In genomic region chr6:27531772-27532459, GRCh38 we compare ENCODE assay signal across 1 cellular context.
TF ChIP-seq lines count a peak whose summit lies in the region.

No MANE protein-coding gene starts in this region.

TF ChIP-seq in K562, 482 proteins besides CTCF, POLR2A, EP300 and RAD21 (continued from another document and continues in another):
- no peak for TF ChIP-seq ID3 (CRISPR knock-in tag; IDR thresholded peaks at IDR 0.05)
- peak; percentile 99 for TF ChIP-seq ID3 (tag; IDR thresholded peaks at IDR 0.05)
- TF ChIP-seq MTA3 (IDR thresholded peaks at IDR 0.05; ENCODE audit: borderline replicate concordance): no peak
- peak in 1 of 2 experiments; percentile 51 for TF ChIP-seq NCOA2 (IDR thresholded peaks at IDR 0.05; ENCODE audit: partially characterized antibody in 2 of 2)
- TF ChIP-seq HDAC1 (IDR thresholded peaks at IDR 0.05): peak; percentile 31 to 76; a peak in 1 of 4 replicates
- TF ChIP-seq ADNP (tag; IDR thresholded peaks at IDR 0.05): peak; percentile 84
- TF ChIP-seq CREB1 (IDR thresholded peaks at IDR 0.05): peak; percentile 19; the same call in 1 of the 2 replicates
- TF ChIP-seq CREB1 (CRISPR knock-in tag; IDR thresholded peaks at IDR 0.05): no peak
- TF ChIP-seq RBFOX2 (IDR thresholded peaks at IDR 0.05; ENCODE audit: low read depth, low read length): no peak
- TF ChIP-seq MXI1 (IDR thresholded peaks at IDR 0.05; ENCODE audit: low read depth, low read length): no peak
- TF ChIP-seq ESRRA (IDR thresholded peaks at IDR 0.05; ENCODE audit: borderline replicate concordance, low read depth): peak; percentile 98
- TF ChIP-seq ZNF766 (CRISPR knock-in tag; conservative IDR thresholded peaks at IDR 0.05): peak; percentile 58; the same call in 1 of the 2 replicates
- TF ChIP-seq GATA2 (CRISPR knock-in tag; IDR thresholded peaks at IDR 0.05): no peak
- TF ChIP-seq RBM15 (IDR thresholded peaks at IDR 0.05; ENCODE audit: insufficient read depth, low read length): no peak
- peak in 1 of 2 experiments; percentile 56; a peak in 1 of 3 replicates for TF ChIP-seq CBX3 (IDR thresholded peaks at IDR 0.05; ENCODE audit: borderline replicate concordance in 1 of 2, low read length in 2 of 2)
- no peak for TF ChIP-seq YY1 (IDR thresholded peaks at IDR 0.05; ENCODE audit: borderline replicate concordance in 1 of 3, control insufficient read depth in 1 of 3, extremely low read depth in 1 of 3, insufficient read depth in 3 of 3, insufficient read length in 1 of 3, insufficient replicate concordance in 2 of 3, low read depth in 1 of 3, low read length in 2 of 3)
- TF ChIP-seq ZBTB40 (IDR thresholded peaks at IDR 0.05): peak; percentile 77
- TF ChIP-seq ZBTB40 (CRISPR knock-in tag; IDR thresholded peaks at IDR 0.05): no peak
- no peak for TF ChIP-seq DEAF1 (CRISPR knock-in tag; IDR thresholded peaks at IDR 0.05)
- TF ChIP-seq JUNB (CRISPR knock-in tag; conservative IDR thresholded peaks at IDR 0.05): no peak
- peak; percentile 58; the same call in 1 of the 2 replicates for TF ChIP-seq RB1 (IDR thresholded peaks at IDR 0.05; ENCODE audit: low read depth)
- no peak for TF ChIP-seq ZNF3 (CRISPR knock-in tag; IDR thresholded peaks at IDR 0.05)
- peak; percentile 91 for TF ChIP-seq BRD9 (IDR thresholded peaks at IDR 0.05; ENCODE audit: low read depth, partially characterized antibody)
- TF ChIP-seq ZNF707 (CRISPR knock-in tag; conservative IDR thresholded peaks at IDR 0.05): no peak
- peak in 1 of 2 experiments; percentile 44; a peak in 1 of 4 replicates for TF ChIP-seq KDM1A (IDR thresholded peaks at IDR 0.05)
- TF ChIP-seq BRF2 (IDR thresholded peaks at IDR 0.05; ENCODE audit: borderline replicate concordance, insufficient read depth, insufficient read length): no peak
- peak; percentile 65; the same call in 1 of the 2 replicates for TF ChIP-seq ZNF592 (IDR thresholded peaks at IDR 0.05)
- TF ChIP-seq ZSCAN29 (IDR thresholded peaks at IDR 0.05): peak; percentile 46; the same call in 1 of the 2 replicates
- TF ChIP-seq JUND (IDR thresholded peaks at IDR 0.05; ENCODE audit: borderline replicate concordance, low read depth, low read length): peak; percentile 45; the same call in 1 of the 2 replicates
- no peak; the same call in 2 of the 3 replicates for TF ChIP-seq JUND (tag; IDR thresholded peaks at IDR 0.05; ENCODE audit: borderline replicate concordance, low read depth, low read length)
- TF ChIP-seq BCLAF1 (IDR thresholded peaks at IDR 0.05; ENCODE audit: borderline replicate concordance in 1 of 2, control insufficient read depth in 1 of 2, low read depth in 2 of 2, low read length in 1 of 2): 0 out of 4 replicates have a peak, but pooled peaks of 1 of the 2 experiments have one; percentile 66
- TF ChIP-seq NBN (IDR thresholded peaks at IDR 0.05; ENCODE audit: low read depth): peak; percentile 53; the same call in 1 of the 2 replicates
- TF ChIP-seq MLLT1 (IDR thresholded peaks at IDR 0.05): 0 out of 4 replicates have a peak, but pooled peaks of 1 of the 2 experiments have one; percentile 12
- no peak for TF ChIP-seq XRCC5 (IDR thresholded peaks at IDR 0.05; ENCODE audit: low read depth, low read length)
- no peak for TF ChIP-seq HDAC3 (IDR thresholded peaks at IDR 0.05; ENCODE audit: borderline replicate concordance, partially characterized antibody)
- 0 out of 2 replicates have a peak, but pooled peaks have one; percentile 21 for TF ChIP-seq ETV5 (CRISPR knock-in tag; IDR thresholded peaks at IDR 0.05; ENCODE audit: low read depth)
- TF ChIP-seq CXXC5 (CRISPR knock-in tag; IDR thresholded peaks at IDR 0.05): peak; percentile 81
- peak; percentile 24; the same call in 1 of the 2 replicates for TF ChIP-seq FOSL1 (tag; conservative IDR thresholded peaks at IDR 0.05)
- peak; percentile 60 for TF ChIP-seq NR2C1 (IDR thresholded peaks at IDR 0.05)
- no peak for TF ChIP-seq NR2C1 (tag; IDR thresholded peaks at IDR 0.05)
